In genomic region chr16:89786474-89787364, GRCh38 we compare ENCODE assay signal across 22 cellular contexts. TPM values are rescaled to one million over a fixed set of nuclear protein-coding genes. Genes with fewer than 3 reads are reported as not detected.
DNase-seq lines count a peak whose midpoint lies in the region; ATAC-seq and TF ChIP-seq lines count a peak whose summit lies in the region.
"Had no signal": no experiment of that assay in that cellular context is flagged by ENCODE, and none has a peak within 500 bp of the region (broad histone marks: within the 10 kb centered on the region; RNA-seq: fewer than 3 reads in every experiment).

No MANE protein-coding gene starts in this region.

- no peaks in the 10 kb centered on the region for H3K79me2 ChIP-seq in SK-N-SH (ENCODE audit: insufficient read depth)

- TF ChIP-seq CTCF in SK-N-SH (IDR thresholded peaks at IDR 0.05) (no peak), heart left ventricle (IDR thresholded peaks at IDR 0.05) (no peak), psoas muscle (IDR thresholded peaks at IDR 0.05) (no peak)

- CTCF ChIA-PET in SK-N-SH (lab: Yijun Ruan, JAX) = interaction anchor here (1.0 to 5.4 kb wide), 6 partner anchors 11 to 100 kb away, joined by 3 to 31 read pairs (median 4); partner anchors contain the start of gene CDK10

- intact Hi-C loops in heart left ventricle (cut with DNase I) (loop anchor here in 1 of 10 donors (5.0 kb wide), 1 partner anchor 79 kb away; no protein-coding TSS in a partner anchor), psoas muscle (cut with DNase I) (no loop called here)

- ATAC-seq in activated naive CD8-positive, alpha-beta T cell treated with anti-CD3 and anti-CD28 coated beads, Interleukin-2, amount 10 ng/mL, durations not matched to agents 7 days and 5 days (ENCODE audit: low read depth) = no peak
- ATAC-seq in activated naive CD8-positive, alpha-beta T cell treated with anti-CD3 and anti-CD28 coated beads, Interleukin-2, amount 50 U/mL, for 24 hours = no peak
- ATAC-seq in heart left ventricle (peak; percentile 73 to 95 (median 84)), psoas muscle (no peak), HG02870 (IDR thresholded peaks at IDR 0.05; ENCODE audit: unreplicated experiment) (no peak)
- no peak for ATAC-seq in stimulated activated effector memory CD8-positive, alpha-beta T cell treated with anti-CD3 and anti-CD28 coated beads, Interleukin-12 subunit alpha, Interleukin-12 subunit beta, amount 100 ng/mL, for 72 hours
- ATAC-seq: activated naive CD4-positive, alpha-beta T cell treated with anti-CD3 and anti-CD28 coated beads, Interleukin-2, amount 50 U/mL, for 72 hours; stimulated activated memory B cell treated with anti-CD40 and anti-IgM and Interleukin-4, amounts not matched to agents 10 μg/mL and 1 μg/mL and 100 μg/mL, for 72 hours had no signal

- H3K36me3 ChIP-seq in SK-N-SH (replicated peaks in 1 of 2; ENCODE audit: control insufficient read depth in 1 of 2, insufficient read depth in 2 of 2, low read length in 1 of 2) (peaks cover 5 to 18% of the 10 kb centered on the region in 2 experiments), heart left ventricle (peaks cover 0 to 10% (median 0%) of the 10 kb centered on the region in 9 donors), psoas muscle (ENCODE audit: insufficient read depth in 1 of 2, low read depth in 1 of 2) (no peaks in the 10 kb centered on the region)
- H3K36me3 ChIP-seq: thoracic aorta had no signal

- TF ChIP-seq POLR2A in heart left ventricle (IDR thresholded peaks at IDR 0.05) = no peak

- H3K9me3 Mint-ChIP-seq in activated naive CD8-positive, alpha-beta T cell treated with anti-CD3 and anti-CD28 coated beads, Interleukin-2, amount 10 ng/mL, durations not matched to agents 7 days and 5 days = no peaks in the 10 kb centered on the region
- H3K9me3 Mint-ChIP-seq in activated naive CD8-positive, alpha-beta T cell treated with anti-CD3 and anti-CD28 coated beads, Interleukin-2, amount 50 U/mL, for 24 hours = no peaks in the 10 kb centered on the region
- no peaks in the 10 kb centered on the region for H3K9me3 Mint-ChIP-seq in stimulated activated effector memory CD8-positive, alpha-beta T cell treated with anti-CD3 and anti-CD28 coated beads, Interleukin-12 subunit alpha, Interleukin-12 subunit beta, amount 100 ng/mL, for 72 hours
- H3K9me3 Mint-ChIP-seq: activated B cell treated with CpG ODN at 0.5 μM for 24 hours; activated naive CD4-positive, alpha-beta T cell treated with anti-CD3 and anti-CD28 coated beads, Interleukin-2, amount 50 U/mL, for 72 hours; stimulated activated memory B cell treated with anti-CD40 and anti-IgM and Interleukin-4, amounts not matched to agents 10 μg/mL and 1 μg/mL and 100 μg/mL, for 72 hours had no signal

- no peak overlapping the region for H3K4me2 ChIP-seq in SK-N-SH

- H2AFZ ChIP-seq in SK-N-SH (ENCODE audit: low read depth) = no peak overlapping the region

- H3K4me3 ChIP-seq in SK-N-SH (ENCODE audit: low read depth in 2 of 2, low read length in 1 of 2) = no peak overlapping the region
- no peak overlapping the region for H3K4me3 ChIP-seq in heart left ventricle
- no peak overlapping the region for H3K4me3 ChIP-seq in psoas muscle
- H3K4me3 ChIP-seq: HAP-1, thoracic aorta had no signal

- H3K36me3 Mint-ChIP-seq in activated naive CD8-positive, alpha-beta T cell treated with anti-CD3 and anti-CD28 coated beads, Interleukin-2, amount 10 ng/mL, durations not matched to agents 7 days and 5 days = peaks cover 49% of the 10 kb centered on the region
- H3K36me3 Mint-ChIP-seq in activated naive CD8-positive, alpha-beta T cell treated with anti-CD3 and anti-CD28 coated beads, Interleukin-2, amount 50 U/mL, for 24 hours (ENCODE audit: low read depth) = peaks cover 54% of the 10 kb centered on the region
- peaks cover 99% of the 10 kb centered on the region for H3K36me3 Mint-ChIP-seq in stimulated activated effector memory CD8-positive, alpha-beta T cell treated with anti-CD3 and anti-CD28 coated beads, Interleukin-12 subunit alpha, Interleukin-12 subunit beta, amount 100 ng/mL, for 72 hours

- H3K4me3 Mint-ChIP-seq in activated naive CD8-positive, alpha-beta T cell treated with anti-CD3 and anti-CD28 coated beads, Interleukin-2, amount 10 ng/mL, durations not matched to agents 7 days and 5 days = peak overlapping the region; percentile 69
- no peak overlapping the region for H3K4me3 Mint-ChIP-seq in activated naive CD8-positive, alpha-beta T cell treated with anti-CD3 and anti-CD28 coated beads, Interleukin-2, amount 50 U/mL, for 24 hours
- no peak overlapping the region for H3K4me3 Mint-ChIP-seq in stimulated activated effector memory CD8-positive, alpha-beta T cell treated with anti-CD3 and anti-CD28 coated beads, Interleukin-12 subunit alpha, Interleukin-12 subunit beta, amount 100 ng/mL, for 72 hours
- H3K4me3 Mint-ChIP-seq: activated B cell treated with CpG ODN at 0.5 μM for 24 hours; stimulated activated memory B cell treated with anti-CD40 and anti-IgM and Interleukin-4, amounts not matched to agents 10 μg/mL and 1 μg/mL and 100 μg/mL, for 72 hours had no signal

- peak overlapping the region in 1 of 2 experiments; percentile 71; a peak in 2 of 4 replicates for H3K27ac ChIP-seq in SK-N-SH (ENCODE audit: low read depth in 2 of 2, low read length in 1 of 2)
- H3K27ac ChIP-seq in heart left ventricle = no peak overlapping the region
- no peak overlapping the region for H3K27ac ChIP-seq in psoas muscle
- H3K27ac ChIP-seq: C4-2B, epithelial cell of prostate, thoracic aorta had no signal

- WGBS in SK-N-SH (ENCODE audit: low lambda C conversion rate) = 89% methylated on average over 21 of the region's 21 CpGs
- 64 to 74% (median 72%) methylated on average over 21 of the region's 21 CpGs for WGBS in heart left ventricle, 4 donors
- 95 to 96% (median 95%) methylated on average over 21 of the region's 21 CpGs for WGBS in psoas muscle, 3 donors

- H3F3A ChIP-seq in SK-N-SH (replicated peaks; ENCODE audit: insufficient read depth) = no peaks in the 10 kb centered on the region

- H3K9me3 ChIP-seq in SK-N-SH (no peaks in the 10 kb centered on the region), heart left ventricle (no peaks in the 10 kb centered on the region), psoas muscle (no peaks in the 10 kb centered on the region)
- H3K9me3 ChIP-seq: HAP-1, thoracic aorta had no signal

- H3K4me1 ChIP-seq in SK-N-SH (ENCODE audit: control insufficient read depth in 1 of 2, insufficient read depth in 2 of 2, low read depth in 1 of 2, low read length in 1 of 2) (peaks cover 0 to 9% of the 10 kb centered on the region in 2 experiments; a peak in 1 of 4 replicates), heart left ventricle (no peaks in the 10 kb centered on the region), psoas muscle (no peaks in the 10 kb centered on the region)
- H3K4me1 ChIP-seq: HAP-1 had no signal

- no peaks in the 10 kb centered on the region for H3K27me3 Mint-ChIP-seq in activated naive CD8-positive, alpha-beta T cell treated with anti-CD3 and anti-CD28 coated beads, Interleukin-2, amount 10 ng/mL, durations not matched to agents 7 days and 5 days
- H3K27me3 Mint-ChIP-seq in activated naive CD8-positive, alpha-beta T cell treated with anti-CD3 and anti-CD28 coated beads, Interleukin-2, amount 50 U/mL, for 24 hours = no peaks in the 10 kb centered on the region
- H3K27me3 Mint-ChIP-seq: activated B cell treated with CpG ODN at 0.5 μM for 24 hours; stimulated activated memory B cell treated with anti-CD40 and anti-IgM and Interleukin-4, amounts not matched to agents 10 μg/mL and 1 μg/mL and 100 μg/mL, for 72 hours had no signal

- TF ChIP-seq RAD21 in SK-N-SH (IDR thresholded peaks at IDR 0.05; ENCODE audit: low read length) = no peak

- H3K27me3 ChIP-seq in SK-N-SH (ENCODE audit: insufficient read depth) (no peaks in the 10 kb centered on the region), heart left ventricle (no peaks in the 10 kb centered on the region), psoas muscle (ENCODE audit: insufficient read depth in 3 of 3, low read length in 2 of 3) (no peaks in the 10 kb centered on the region)

- no peaks in the 10 kb centered on the region for H4K20me1 ChIP-seq in SK-N-SH (ENCODE audit: insufficient read depth)

- H3K4me1 Mint-ChIP-seq in activated naive CD8-positive, alpha-beta T cell treated with anti-CD3 and anti-CD28 coated beads, Interleukin-2, amount 10 ng/mL, durations not matched to agents 7 days and 5 days = peaks cover 31% of the 10 kb centered on the region
- peaks cover 24% of the 10 kb centered on the region for H3K4me1 Mint-ChIP-seq in activated naive CD8-positive, alpha-beta T cell treated with anti-CD3 and anti-CD28 coated beads, Interleukin-2, amount 50 U/mL, for 24 hours
- H3K4me1 Mint-ChIP-seq in stimulated activated effector memory CD8-positive, alpha-beta T cell treated with anti-CD3 and anti-CD28 coated beads, Interleukin-12 subunit alpha, Interleukin-12 subunit beta, amount 100 ng/mL, for 72 hours = peaks cover 38% of the 10 kb centered on the region
- H3K4me1 Mint-ChIP-seq: activated B cell treated with CpG ODN at 0.5 μM for 24 hours; stimulated activated memory B cell treated with anti-CD40 and anti-IgM and Interleukin-4, amounts not matched to agents 10 μg/mL and 1 μg/mL and 100 μg/mL, for 72 hours had no signal

- no peaks in the 10 kb centered on the region for H3K9me2 ChIP-seq in SK-N-SH

- peak overlapping the region; percentile 76 for H3K27ac Mint-ChIP-seq in activated naive CD8-positive, alpha-beta T cell treated with anti-CD3 and anti-CD28 coated beads, Interleukin-2, amount 10 ng/mL, durations not matched to agents 7 days and 5 days
- H3K27ac Mint-ChIP-seq in activated naive CD8-positive, alpha-beta T cell treated with anti-CD3 and anti-CD28 coated beads, Interleukin-2, amount 50 U/mL, for 24 hours = no peak overlapping the region
- peak overlapping the region; percentile 34 for H3K27ac Mint-ChIP-seq in stimulated activated effector memory CD8-positive, alpha-beta T cell treated with anti-CD3 and anti-CD28 coated beads, Interleukin-12 subunit alpha, Interleukin-12 subunit beta, amount 100 ng/mL, for 72 hours
- H3K27ac Mint-ChIP-seq: activated B cell treated with CpG ODN at 0.5 μM for 24 hours; stimulated activated memory B cell treated with anti-CD40 and anti-IgM and Interleukin-4, amounts not matched to agents 10 μg/mL and 1 μg/mL and 100 μg/mL, for 72 hours had no signal

- POLR2A ChIA-PET in activated naive CD8-positive, alpha-beta T cell treated with anti-CD3 and anti-CD28 coated beads, Interleukin-2, amount 10 ng/mL, durations not matched to agents 7 days and 5 days (lab: Charles Lee) = interaction anchor here (0.6 to 1.4 kb wide), 7 partner anchors 11 to 87 kb away, joined by 3 to 7 read pairs (median 3); partner anchors contain the start of gene TCF25
- POLR2A ChIA-PET in SK-N-SH (lab: Yijun Ruan, JAX) = no interaction called here

- TF ChIP-seq EP300 in SK-N-SH (IDR thresholded peaks at IDR 0.05; ENCODE audit: borderline replicate concordance in 1 of 2, low read depth in 1 of 2, low read length in 1 of 2) = peak in 1 of 2 experiments; percentile 96; a peak in 2 of 4 replicates

- DNase-seq in activated naive CD8-positive, alpha-beta T cell treated with anti-CD3 and anti-CD28 coated beads, Interleukin-2, amount 10 ng/mL, durations not matched to agents 7 days and 5 days = no peak
- no peak for DNase-seq in activated naive CD8-positive, alpha-beta T cell treated with anti-CD3 and anti-CD28 coated beads, Interleukin-2, amount 50 U/mL, for 24 hours
- DNase-seq in SK-N-SH (peak; percentile 91), heart left ventricle (peak in 4 of 5 donors; percentile 23 to 56 (median 34)), psoas muscle (no peak)
- DNase-seq in stimulated activated effector memory CD8-positive, alpha-beta T cell treated with anti-CD3 and anti-CD28 coated beads, Interleukin-12 subunit alpha, Interleukin-12 subunit beta, amount 100 ng/mL, for 72 hours (ENCODE audit: low spot score in 2 of 2) = no peak
- DNase-seq: activated B cell treated with CpG ODN at 0.5 μM for 24 hours; activated CD8-positive, alpha-beta memory T cell treated with anti-CD3 and anti-CD28 coated beads for 24 hours; activated T-cell treated with anti-CD3 and anti-CD28 coated beads, Interleukin-2, amount 50 U/mL, for 48 hours; mesendoderm; NCI-H187 treated with DMSO at 0.1 percent for 48 hours; NCI-H774; retina; stimulated activated CD4-positive, alpha-beta T cell treated with anti-CD3 and anti-CD28 coated beads, Interleukin-2, amount 100 ng/mL, for 48 hours; T-helper 9 cell had no signal

- H3K9ac ChIP-seq in SK-N-SH = no peak overlapping the region

RNA-seq across cellular contexts. Expression of gene FANCA, which starts 29.7 kb away (rescaled TPM):
- total RNA-seq in activated naive CD8-positive, alpha-beta T cell treated with anti-CD3 and anti-CD28 coated beads, Interleukin-2, amount 10 ng/mL, durations not matched to agents 7 days and 5 days = 10 to 100 TPM; 86.9 to 97.2 TPM
- polyA plus RNA-seq in SK-N-SH (2012; rRNA removed) = 21.5 and 23.9 TPM in 2 replicates
- 7.0 and 11.3 TPM in 2 replicates for polyA plus RNA-seq in SK-N-SH (2012; cell fraction: cytosol; rRNA removed)
- 95.8 and 96.9 TPM in 2 replicates for polyA plus RNA-seq in SK-N-SH (2012; cell fraction: nucleus; rRNA removed)
- 10 to 100 TPM in 1 of 9 donors, 1 to 10 TPM in 4, under 1 TPM in 4; 0.50 to 10.1 (median 1.0) TPM for total RNA-seq in heart left ventricle
- 1 to 10 TPM; 1.1 to 4.0 TPM for polyA plus RNA-seq in heart left ventricle
- 1 to 10 TPM in 2 of 4 donors, under 1 TPM in 2; 0.79 to 1.1 (median 0.96) TPM for total RNA-seq in psoas muscle
- polyA plus RNA-seq in psoas muscle = 1 to 10 TPM; 2.2 to 3.7 (median 2.3) TPM

RNA-seq across cellular contexts. Expression of gene SPIRE2, which starts 41.6 kb away (rescaled TPM):
- total RNA-seq in activated naive CD8-positive, alpha-beta T cell treated with anti-CD3 and anti-CD28 coated beads, Interleukin-2, amount 10 ng/mL, durations not matched to agents 7 days and 5 days = 1 to 10 TPM; 1.5 to 1.8 TPM
- 15.3 and 16.2 TPM in 2 replicates for polyA plus RNA-seq in SK-N-SH (2012; rRNA removed)
- polyA plus RNA-seq in SK-N-SH (2012; cell fraction: cytosol; rRNA removed) = 5.8 and 8.0 TPM in 2 replicates
- 71.3 and 82.5 TPM in 2 replicates for polyA plus RNA-seq in SK-N-SH (2012; cell fraction: nucleus; rRNA removed)
- total RNA-seq in heart left ventricle = 1 to 10 TPM in 6 of 9 donors, under 1 TPM in 3; 0.31 to 2.3 (median 1.3) TPM
- under 1 TPM; 0.53 to 0.55 TPM for polyA plus RNA-seq in heart left ventricle
- total RNA-seq in psoas muscle = under 1 TPM in 3 of 4 donors, not detected in 1; 0.14 to 0.47 (median 0.22) TPM
- under 1 TPM; 0.18 to 0.48 (median 0.27) TPM for polyA plus RNA-seq in psoas muscle

Comparison
In these comparisons a context has a peak if more than half of its experiments do, and no peak if none do; other contexts are left out.
1. ATAC-seq: peak in heart left ventricle (4 of 4); none in activated naive CD8-positive, alpha-beta T cell treated with anti-CD3 and anti-CD28 coated beads, Interleukin-2, amount 10 ng/mL, durations not matched to agents 7 days and 5 days (single experiment), activated naive CD8-positive, alpha-beta T cell treated with anti-CD3 and anti-CD28 coated beads, Interleukin-2, amount 50 U/mL, for 24 hours (single experiment), stimulated activated effector memory CD8-positive, alpha-beta T cell treated with anti-CD3 and anti-CD28 coated beads, Interleukin-12 subunit alpha, Interleukin-12 subunit beta, amount 100 ng/mL, for 72 hours (single experiment), psoas muscle (0 of 4) and HG02870 (single experiment).
2. DNase-seq: peak in SK-N-SH (single experiment) and heart left ventricle (4 of 5); none in activated naive CD8-positive, alpha-beta T cell treated with anti-CD3 and anti-CD28 coated beads, Interleukin-2, amount 10 ng/mL, durations not matched to agents 7 days and 5 days (single experiment), activated naive CD8-positive, alpha-beta T cell treated with anti-CD3 and anti-CD28 coated beads, Interleukin-2, amount 50 U/mL, for 24 hours (single experiment), stimulated activated effector memory CD8-positive, alpha-beta T cell treated with anti-CD3 and anti-CD28 coated beads, Interleukin-12 subunit alpha, Interleukin-12 subunit beta, amount 100 ng/mL, for 72 hours (0 of 2) and psoas muscle (0 of 2).
3. RNA of gene FANCA, which starts 29.7 kb away (total RNA-seq): 86.9 to 97.2 TPM in activated naive CD8-positive, alpha-beta T cell treated with anti-CD3 and anti-CD28 coated beads, Interleukin-2, amount 10 ng/mL, durations not matched to agents 7 days and 5 days; 0.79 to 1.1 TPM in psoas muscle and 0.50 to 10.1 TPM in heart left ventricle; every median in the first group is over 4 times any median in the second.